ENCODE assay signal across 16 cellular contexts in genomic region chr3:153624310-153625030, GRCh38.
DNase-seq lines count a peak whose midpoint lies in the region; ATAC-seq and TF ChIP-seq lines count a peak whose summit lies in the region.
"Had no signal": no experiment of that assay in that cellular context is flagged by ENCODE, and none has a peak within 500 bp of the region (broad histone marks: within the 10 kb centered on the region; RNA-seq: fewer than 3 reads in every experiment).

No MANE protein-coding gene starts in this region.

- no peaks in the 10 kb centered on the region for H3K27me3 Mint-ChIP-seq in T-helper 2 cell treated with Interferon-gamma antibody and Interleukin-4, amounts not matched to agents 5 μg/mL and 100 μg/mL, for 36 hours (ENCODE audit: low read depth)
- no peaks in the 10 kb centered on the region for H3K27me3 Mint-ChIP-seq in nephron progenitor cell (ENCODE audit: low read depth, poor library complexity)

- peak overlapping the region; percentile 88 for H3K27ac Mint-ChIP-seq in T-helper 2 cell treated with Interferon-gamma antibody and Interleukin-4, amounts not matched to agents 5 μg/mL and 100 μg/mL, for 36 hours
- no peak overlapping the region for H3K27ac Mint-ChIP-seq in nephron progenitor cell

- no peak for TF ChIP-seq CTCF in nephron progenitor cell (IDR thresholded peaks at IDR 0.05)
- TF ChIP-seq CTCF in WERI-Rb-1 (IDR thresholded peaks at IDR 0.05; ENCODE audit: low read depth, low read length): no peak

- peaks cover 65% of the 10 kb centered on the region for H3K4me1 Mint-ChIP-seq in T-helper 2 cell treated with Interferon-gamma antibody and Interleukin-4, amounts not matched to agents 5 μg/mL and 100 μg/mL, for 36 hours (ENCODE audit: low read depth)
- H3K4me1 Mint-ChIP-seq in nephron progenitor cell: no peaks in the 10 kb centered on the region

- no peaks in the 10 kb centered on the region for H3K36me3 ChIP-seq in WERI-Rb-1
- H3K36me3 ChIP-seq: HAP-1, thyroid gland had no signal

- peaks cover 31% of the 10 kb centered on the region for H3K9me3 Mint-ChIP-seq in T-helper 2 cell treated with Interferon-gamma antibody and Interleukin-4, amounts not matched to agents 5 μg/mL and 100 μg/mL, for 36 hours
- H3K9me3 Mint-ChIP-seq in nephron progenitor cell: no peaks in the 10 kb centered on the region
- H3K9me3 Mint-ChIP-seq: naive B cell had no signal

- peak; percentile 50 for DNase-seq in T-helper 2 cell treated with Interferon-gamma antibody and Interleukin-4, amounts not matched to agents 5 μg/mL and 100 μg/mL, for 36 hours (ENCODE audit: low spot score)
- DNase-seq in activated naive CD4-positive, alpha-beta T cell treated with Interleukin-2 at 50 U/mL for 16 hours: peak; percentile 46
- DNase-seq in stimulated activated CD4-positive, alpha-beta T cell treated with anti-CD3 and anti-CD28 coated beads, Interleukin-15, amount 100 ng/mL, for 24 hours: peak; percentile 47
- DNase-seq in HCEC 1CT: no peak
- no peak for DNase-seq in epidermal melanocyte (ENCODE audit: insufficient read length, low spot score)
- DNase-seq in nephron progenitor cell: no peak
- no peak for DNase-seq in WERI-Rb-1
- DNase-seq: Caco-2, naive B cell, NCI-H1417 treated with DMSO at 0.1 percent for 48 hours, NCI-H774, right cardiac atrium, SIG-M5, thyroid gland had no signal

- H3K27ac ChIP-seq in WERI-Rb-1: no peak overlapping the region
- H3K27ac ChIP-seq: thyroid gland had no signal

- no peaks in the 10 kb centered on the region for H3K9me3 ChIP-seq in WERI-Rb-1 (ENCODE audit: severe bottlenecking)
- H3K9me3 ChIP-seq: Caco-2, HAP-1, thyroid gland had no signal

- no peak overlapping the region for H3K4me3 ChIP-seq in WERI-Rb-1 (ENCODE audit: low read depth, low read length)
- H3K4me3 ChIP-seq: HAP-1, thyroid gland had no signal

- ATAC-seq in GM19351 (IDR thresholded peaks at IDR 0.05; ENCODE audit: unreplicated experiment): peak; percentile 28
- ATAC-seq: right cardiac atrium had no signal

- peak overlapping the region; percentile 58 for H3K4me3 Mint-ChIP-seq in T-helper 2 cell treated with Interferon-gamma antibody and Interleukin-4, amounts not matched to agents 5 μg/mL and 100 μg/mL, for 36 hours
- H3K4me3 Mint-ChIP-seq in nephron progenitor cell: no peak overlapping the region
- H3K4me3 Mint-ChIP-seq: naive B cell had no signal

- H3K36me3 Mint-ChIP-seq in T-helper 2 cell treated with Interferon-gamma antibody and Interleukin-4, amounts not matched to agents 5 μg/mL and 100 μg/mL, for 36 hours (ENCODE audit: low read depth): peaks cover 30% of the 10 kb centered on the region
- no peaks in the 10 kb centered on the region for H3K36me3 Mint-ChIP-seq in nephron progenitor cell (ENCODE audit: low read depth)
- H3K36me3 Mint-ChIP-seq: naive B cell had no signal

- no peaks in the 10 kb centered on the region for H3K27me3 ChIP-seq in WERI-Rb-1 (ENCODE audit: insufficient read depth, low read depth, severe bottlenecking)
- H3K27me3 ChIP-seq: thyroid gland had no signal

Comparison
In these comparisons a context has a peak if more than half of its experiments do, and no peak if none do; other contexts are left out.
1. DNase-seq: peak in T-helper 2 cell treated with Interferon-gamma antibody and Interleukin-4, amounts not matched to agents 5 μg/mL and 100 μg/mL, for 36 hours (single experiment), activated naive CD4-positive, alpha-beta T cell treated with Interleukin-2 at 50 U/mL for 16 hours (single experiment) and stimulated activated CD4-positive, alpha-beta T cell treated with anti-CD3 and anti-CD28 coated beads, Interleukin-15, amount 100 ng/mL, for 24 hours (single experiment); none in HCEC 1CT (single experiment), epidermal melanocyte (single experiment), nephron progenitor cell (single experiment) and WERI-Rb-1 (single experiment).